Comparison of ENCODE assay signal across 21 cellular contexts in the genomic region with DNA sequence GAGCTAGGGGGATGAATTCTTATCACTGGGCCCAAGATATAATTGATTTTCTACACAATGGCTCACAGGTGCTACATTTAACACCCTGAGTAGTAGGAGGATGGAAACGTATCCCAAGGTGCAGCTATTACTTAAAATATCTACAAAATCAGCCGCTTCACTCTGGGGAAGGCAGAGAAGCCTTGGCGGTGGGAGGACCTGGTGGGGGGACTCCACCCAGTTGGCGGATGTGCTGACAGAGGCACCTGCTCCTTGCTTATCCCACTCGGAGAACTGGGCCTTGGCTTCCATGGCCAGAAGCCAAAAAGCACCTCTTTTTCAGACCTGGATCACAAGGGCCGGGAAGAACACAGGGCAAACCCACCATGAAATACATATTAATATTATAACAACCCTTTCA.
"Had no signal": no experiment of that assay in that cellular context is flagged by ENCODE, and none has a peak within 500 bp of the region (broad histone marks: within the 10 kb centered on the region; RNA-seq: fewer than 3 reads in every experiment).

No MANE protein-coding gene starts in this region.

- DNase-seq: activated CD4-positive, alpha-beta T cell treated with anti-CD3 and anti-CD28 coated beads, Interleukin-2, amount 10 ng/mL, durations not matched to agents 7 days and 5 days; activated CD4-positive, CD25-positive, alpha-beta regulatory T cell treated with anti-CD3 and anti-CD28 coated beads, Interleukin-2, amount 50 U/mL, for 72 hours; activated CD8-positive, alpha-beta memory T cell treated with anti-CD3 and anti-CD28 coated beads, Interleukin-2, amount 10 ng/mL, durations not matched to agents 7 days and 5 days; activated CD8-positive, alpha-beta T cell treated with anti-CD3 and anti-CD28 coated beads for 36 hours; activated gamma-delta T cell; activated naive CD4-positive, alpha-beta T cell treated with anti-CD3 and anti-CD28 coated beads, Interleukin-2, amount 50 U/mL, for 16 hours; body of pancreas; effector memory CD4-positive, alpha-beta T cell; glutamatergic neuron; hippocampal formation; stimulated activated CD4-positive, alpha-beta T cell treated with anti-CD3 and anti-CD28 coated beads, Interleukin-4, amount 100 ng/mL, for 4 hours; substantia nigra; thyroid gland; upper lobe of right lung had no signal

- H3K36me3 ChIP-seq: esophagus muscularis mucosa, right atrium auricular region, thyroid gland, upper lobe of right lung had no signal

- H3K4me3 Mint-ChIP-seq: activated CD4-positive, alpha-beta T cell treated with anti-CD3 and anti-CD28 coated beads, Interleukin-2, amount 10 ng/mL, durations not matched to agents 7 days and 5 days; activated CD8-positive, alpha-beta memory T cell treated with anti-CD3 and anti-CD28 coated beads, Interleukin-2, amount 10 ng/mL, durations not matched to agents 7 days and 5 days; activated CD8-positive, alpha-beta T cell treated with anti-CD3 and anti-CD28 coated beads for 36 hours; activated T-helper 1 cell treated with anti-CD3 and anti-CD28 coated beads, Interleukin-12 subunit alpha, Interleukin-12 subunit beta, Interleukin-2, Interleukin-4 antibody, amounts not matched to agents 30 ng/mL and 10 ng/mL and 1 ng/mL, durations not matched to agents 14 hours and 24 hours and 36 hours; natural killer cell treated with Interleukin-12 subunit alpha and Interleukin-12 subunit beta and Interleukin-15 and Interleukin-18, amount 100 ng/mL, for 72 hours; stimulated activated naive CD8-positive, alpha-beta T cell treated with anti-CD3 and anti-CD28 coated beads, Interleukin-15, Interleukin-2, amounts not matched to agents 100 ng/mL and 50 ng/mL, for 24 hours; T-helper 2 cell treated with Interferon-gamma antibody and Interleukin-4, amounts not matched to agents 5 μg/mL and 100 μg/mL, for 36 hours had no signal

- H3K4me3 ChIP-seq: body of pancreas, esophagus muscularis mucosa, right atrium auricular region, thyroid gland, upper lobe of right lung had no signal

- H3K27me3 ChIP-seq: body of pancreas, right atrium auricular region, thyroid gland, upper lobe of right lung had no signal

- H3K27ac Mint-ChIP-seq: activated CD4-positive, alpha-beta T cell treated with anti-CD3 and anti-CD28 coated beads, Interleukin-2, amount 10 ng/mL, durations not matched to agents 7 days and 5 days; activated CD8-positive, alpha-beta memory T cell treated with anti-CD3 and anti-CD28 coated beads, Interleukin-2, amount 10 ng/mL, durations not matched to agents 7 days and 5 days; activated CD8-positive, alpha-beta T cell treated with anti-CD3 and anti-CD28 coated beads for 36 hours; activated T-helper 1 cell treated with anti-CD3 and anti-CD28 coated beads, Interleukin-12 subunit alpha, Interleukin-12 subunit beta, Interleukin-2, Interleukin-4 antibody, amounts not matched to agents 30 ng/mL and 10 ng/mL and 1 ng/mL, durations not matched to agents 14 hours and 24 hours and 36 hours; natural killer cell treated with Interleukin-12 subunit alpha and Interleukin-12 subunit beta and Interleukin-15 and Interleukin-18, amount 100 ng/mL, for 72 hours; progenitor cell of endocrine pancreas; stimulated activated naive CD8-positive, alpha-beta T cell treated with anti-CD3 and anti-CD28 coated beads, Interleukin-15, Interleukin-2, amounts not matched to agents 100 ng/mL and 50 ng/mL, for 24 hours; T-helper 2 cell treated with Interferon-gamma antibody and Interleukin-4, amounts not matched to agents 5 μg/mL and 100 μg/mL, for 36 hours had no signal

- H3K4me1 Mint-ChIP-seq: activated CD4-positive, alpha-beta T cell treated with anti-CD3 and anti-CD28 coated beads, Interleukin-2, amount 10 ng/mL, durations not matched to agents 7 days and 5 days; activated CD8-positive, alpha-beta memory T cell treated with anti-CD3 and anti-CD28 coated beads, Interleukin-2, amount 10 ng/mL, durations not matched to agents 7 days and 5 days had no signal

- ATAC-seq: activated CD8-positive, alpha-beta memory T cell treated with anti-CD3 and anti-CD28 coated beads, Interleukin-2, amount 10 ng/mL, durations not matched to agents 7 days and 5 days; activated CD8-positive, alpha-beta T cell treated with anti-CD3 and anti-CD28 coated beads for 36 hours; body of pancreas; natural killer cell treated with Interleukin-12 subunit alpha and Interleukin-12 subunit beta and Interleukin-15 and Interleukin-18, amount 100 ng/mL, for 72 hours; upper lobe of right lung had no signal

- H3K36me3 Mint-ChIP-seq: activated CD8-positive, alpha-beta memory T cell treated with anti-CD3 and anti-CD28 coated beads, Interleukin-2, amount 10 ng/mL, durations not matched to agents 7 days and 5 days; natural killer cell treated with Interleukin-12 subunit alpha and Interleukin-12 subunit beta and Interleukin-15 and Interleukin-18, amount 100 ng/mL, for 72 hours had no signal

- H3K9me3 Mint-ChIP-seq: activated CD4-positive, alpha-beta T cell treated with anti-CD3 and anti-CD28 coated beads, Interleukin-2, amount 10 ng/mL, durations not matched to agents 7 days and 5 days; activated CD8-positive, alpha-beta T cell treated with anti-CD3 and anti-CD28 coated beads for 36 hours; activated T-helper 1 cell treated with anti-CD3 and anti-CD28 coated beads, Interleukin-12 subunit alpha, Interleukin-12 subunit beta, Interleukin-2, Interleukin-4 antibody, amounts not matched to agents 30 ng/mL and 10 ng/mL and 1 ng/mL, durations not matched to agents 14 hours and 24 hours and 36 hours; natural killer cell treated with Interleukin-12 subunit alpha and Interleukin-12 subunit beta and Interleukin-15 and Interleukin-18, amount 100 ng/mL, for 72 hours; stimulated activated naive CD8-positive, alpha-beta T cell treated with anti-CD3 and anti-CD28 coated beads, Interleukin-15, Interleukin-2, amounts not matched to agents 100 ng/mL and 50 ng/mL, for 24 hours; T-helper 2 cell treated with Interferon-gamma antibody and Interleukin-4, amounts not matched to agents 5 μg/mL and 100 μg/mL, for 36 hours had no signal
